Comparison of ENCODE assay signal across 24 cellular contexts in genomic region chrX:150531467-150531866, GRCh38.
"Had no signal": no experiment of that assay in that cellular context is flagged by ENCODE, and none has a peak within 500 bp of the region (broad histone marks: within the 10 kb centered on the region; RNA-seq: fewer than 3 reads in every experiment).

No MANE protein-coding gene starts in this region.

- H3K27ac Mint-ChIP-seq: IgD-negative memory B cell had no signal

- H3K9me3 ChIP-seq: SJCRH30 had no signal

- DNase-seq: Kasumi-1, MM.1S, NCI-H1092 treated with DMSO at 0.1 percent for 48 hours, NCI-H1436, NCI-H1694 treated with DMSO at 0.1 percent for 48 hours, NCI-H1930, NCI-H2081, NCI-H2171, NCI-H226, NCI-H446, NCI-H510A, NCI-H524 treated with DMSO at 0.1 percent for 48 hours, NCI-H69, NCI-H774, PC-3, SHP77 treated with DMSO at 0.1 percent for 48 hours, SJCRH30 had no signal

- H3K4me3 ChIP-seq: K562, SJCRH30 had no signal

- H3K4me1 Mint-ChIP-seq: IgD-negative memory B cell had no signal

- H3K27ac ChIP-seq: HL-60, KMS-11, SJCRH30 had no signal

- H3K4me3 Mint-ChIP-seq: IgD-negative memory B cell had no signal

- H3K4me1 ChIP-seq: SJCRH30 had no signal

- H3K36me3 ChIP-seq: SJCRH30 had no signal

- H3K4me2 ChIP-seq: KMS-11 had no signal

- H3K27me3 ChIP-seq: SJCRH30 had no signal

- ATAC-seq: K562, Panc1, PC-3, Right ventricle myocardium inferior, SK-N-SH treated with all-trans-retinoic acid at 6 μM for 48 hours had no signal
